18 cellular contexts compared by ENCODE assay signal in genomic region chr19:50520822-50521465, GRCh38. TPM values are rescaled to one million over a fixed set of nuclear protein-coding genes. Genes with fewer than 3 reads are reported as not detected.
DNase-seq lines count a peak whose midpoint lies in the region; ATAC-seq and TF ChIP-seq lines count a peak whose summit lies in the region.
"Had no signal": no experiment of that assay in that cellular context is flagged by ENCODE, and none has a peak within 500 bp of the region (broad histone marks: within the 10 kb centered on the region; RNA-seq: fewer than 3 reads in every experiment).

No MANE protein-coding gene starts in this region.

- H3K9me3 Mint-ChIP-seq in chondrocyte (ENCODE audit: low read depth), result no peaks in the 10 kb centered on the region
- no peaks in the 10 kb centered on the region for H3K9me3 Mint-ChIP-seq in activated CD4-positive, alpha-beta T cell treated with anti-CD3 and anti-CD28 coated beads for 36 hours (ENCODE audit: low read depth)
- H3K9me3 Mint-ChIP-seq in CD8-positive, alpha-beta T cell, result no peaks in the 10 kb centered on the region
- H3K9me3 Mint-ChIP-seq: CD4-positive, alpha-beta memory T cell had no signal

- no peaks in the 10 kb centered on the region for H3K4me1 Mint-ChIP-seq in chondrocyte (ENCODE audit: low read depth)
- no peaks in the 10 kb centered on the region for H3K4me1 Mint-ChIP-seq in activated CD4-positive, alpha-beta T cell treated with anti-CD3 and anti-CD28 coated beads for 36 hours
- H3K4me1 Mint-ChIP-seq in CD8-positive, alpha-beta T cell (ENCODE audit: low read depth), result no peaks in the 10 kb centered on the region
- H3K4me1 Mint-ChIP-seq: CD4-positive, alpha-beta memory T cell had no signal

- H3K9me3 ChIP-seq in osteoblast (ENCODE audit: low read depth, low read length) (no peaks in the 10 kb centered on the region), spleen (no peaks in the 10 kb centered on the region)
- no peaks in the 10 kb centered on the region for H3K9me3 ChIP-seq in CD8-positive, alpha-beta T cell (ENCODE audit: low read length)
- H3K9me3 ChIP-seq: Caco-2 had no signal

- no peaks in the 10 kb centered on the region for H3K36me3 ChIP-seq in osteoblast (ENCODE audit: insufficient read depth, low read length)
- no peaks in the 10 kb centered on the region for H3K36me3 ChIP-seq in spleen
- no peaks in the 10 kb centered on the region for H3K36me3 ChIP-seq in CD8-positive, alpha-beta T cell (ENCODE audit: insufficient read depth, low read length)

- H3K79me2 ChIP-seq in osteoblast (ENCODE audit: insufficient read depth, low read length), result no peaks in the 10 kb centered on the region

- no peak overlapping the region for H2AFZ ChIP-seq in osteoblast (ENCODE audit: low read length)
- H2AFZ ChIP-seq: GM23248 had no signal

- H4K20me1 ChIP-seq in osteoblast (ENCODE audit: insufficient read depth, low read length), result no peaks in the 10 kb centered on the region

- no peak overlapping the region for H3K4me3 ChIP-seq in osteoblast (ENCODE audit: insufficient read depth, low read length)
- H3K4me3 ChIP-seq in spleen, result no peak overlapping the region
- no peak overlapping the region for H3K4me3 ChIP-seq in CD8-positive, alpha-beta T cell (ENCODE audit: low read depth, low read length)
- H3K4me3 ChIP-seq: GM12878, GM23248 had no signal

- POLR2A ChIA-PET in activated CD4-positive, alpha-beta T cell treated with anti-CD3 and anti-CD28 coated beads for 36 hours (lab: Charles Lee), result no interaction called here
- POLR2A ChIA-PET in CD8-positive, alpha-beta T cell (lab: Charles Lee), result no interaction called here

- no peaks in the 10 kb centered on the region for H3K27me3 Mint-ChIP-seq in chondrocyte (ENCODE audit: low read depth)
- H3K27me3 Mint-ChIP-seq in activated CD4-positive, alpha-beta T cell treated with anti-CD3 and anti-CD28 coated beads for 36 hours, result peaks cover 4% of the 10 kb centered on the region
- H3K27me3 Mint-ChIP-seq in CD8-positive, alpha-beta T cell (ENCODE audit: low read depth), result peaks cover 2% of the 10 kb centered on the region
- H3K27me3 Mint-ChIP-seq: CD4-positive, alpha-beta memory T cell had no signal

- no peaks in the 10 kb centered on the region for H3K36me3 Mint-ChIP-seq in chondrocyte (ENCODE audit: low read depth)
- H3K36me3 Mint-ChIP-seq in activated CD4-positive, alpha-beta T cell treated with anti-CD3 and anti-CD28 coated beads for 36 hours (ENCODE audit: low read depth), result no peaks in the 10 kb centered on the region
- H3K36me3 Mint-ChIP-seq in CD8-positive, alpha-beta T cell, result no peaks in the 10 kb centered on the region
- H3K36me3 Mint-ChIP-seq: CD4-positive, alpha-beta memory T cell had no signal

- ATAC-seq in activated CD4-positive, alpha-beta T cell treated with anti-CD3 and anti-CD28 coated beads for 36 hours, result no peak
- no peak for ATAC-seq in CD8-positive, alpha-beta T cell
- ATAC-seq: GM12878 had no signal

- 89 to 94% (median 91%) methylated on average over 17 of the region's 17 CpGs for WGBS in spleen, 5 donors

- H3K27ac Mint-ChIP-seq in chondrocyte (ENCODE audit: unreplicated experiment), result no peak overlapping the region
- H3K27ac Mint-ChIP-seq in activated CD4-positive, alpha-beta T cell treated with anti-CD3 and anti-CD28 coated beads for 36 hours, result no peak overlapping the region
- H3K27ac Mint-ChIP-seq in CD8-positive, alpha-beta T cell, result no peak overlapping the region

- TF ChIP-seq CTCF in chondrocyte (IDR thresholded peaks at IDR 0.05) (no peak), osteoblast (IDR thresholded peaks at IDR 0.05; ENCODE audit: extremely low read depth, low read depth, low read length) (no peak), spleen (IDR thresholded peaks at IDR 0.05 in 8 of 11, conservative IDR thresholded peaks at IDR 0.05 in 3 of 11) (no peak)
- TF ChIP-seq CTCF in CD8-positive, alpha-beta T cell (IDR thresholded peaks at IDR 0.05), result no peak

- CTCF ChIA-PET in activated CD4-positive, alpha-beta T cell treated with anti-CD3 and anti-CD28 coated beads for 36 hours (lab: Charles Lee), result no interaction called here
- CTCF ChIA-PET in CD8-positive, alpha-beta T cell (lab: Charles Lee), result no interaction called here

- H3K4me1 ChIP-seq in osteoblast (ENCODE audit: insufficient read depth, low read length) (no peaks in the 10 kb centered on the region), spleen (no peaks in the 10 kb centered on the region)
- no peaks in the 10 kb centered on the region for H3K4me1 ChIP-seq in CD8-positive, alpha-beta T cell (ENCODE audit: insufficient read depth, low read length)
- H3K4me1 ChIP-seq: Caco-2 had no signal

- H3K27ac ChIP-seq in osteoblast (ENCODE audit: low read depth, low read length) (no peak overlapping the region), spleen (no peak overlapping the region), substantia nigra (ENCODE audit: low read depth, low read length, poor library complexity, severe bottlenecking) (no peak overlapping the region)
- no peak overlapping the region for H3K27ac ChIP-seq in CD8-positive, alpha-beta T cell (ENCODE audit: low read depth, low read length)
- H3K27ac ChIP-seq: GM23248 had no signal

- H3K4me2 ChIP-seq in osteoblast (ENCODE audit: insufficient read depth, low read length), result no peak overlapping the region

- no peaks in the 10 kb centered on the region for H3K27me3 ChIP-seq in osteoblast (ENCODE audit: insufficient read depth, low read length)
- peaks cover 0 to 39% (median 5%) of the 10 kb centered on the region in 7 donors for H3K27me3 ChIP-seq in spleen (replicated peaks in 1 of 7)
- H3K27me3 ChIP-seq in CD8-positive, alpha-beta T cell (ENCODE audit: insufficient read depth, low read length), result no peaks in the 10 kb centered on the region

- intact Hi-C loops in spleen (cut with DNase I; ENCODE audit: low total_unique reads), result no loop called here
- intact Hi-C loops in activated CD4-positive, alpha-beta T cell treated with anti-CD3 and anti-CD28 coated beads for 36 hours (cut with DNase I, micrococcal nuclease), result no loop called here
- intact Hi-C loops in CD8-positive, alpha-beta T cell (cut with DNase I, micrococcal nuclease), result no loop called here

- no peak for TF ChIP-seq POLR2A in spleen (IDR thresholded peaks at IDR 0.05)

- H3K4me3 Mint-ChIP-seq in chondrocyte (ENCODE audit: unreplicated experiment), result no peak overlapping the region
- H3K4me3 Mint-ChIP-seq in activated CD4-positive, alpha-beta T cell treated with anti-CD3 and anti-CD28 coated beads for 36 hours, result no peak overlapping the region
- no peak overlapping the region for H3K4me3 Mint-ChIP-seq in CD8-positive, alpha-beta T cell
- H3K4me3 Mint-ChIP-seq: CD4-positive, alpha-beta memory T cell had no signal

- DNase-seq in chondrocyte (ENCODE audit: low spot score) (peak; percentile 68), osteoblast (ENCODE audit: insufficient read length, low spot score, missing footprints) (peak; percentile 51), spleen (peak; percentile 25), substantia nigra (lab: John Stamatoyannopoulos, UW) (no peak)
- DNase-seq in activated CD4-positive, alpha-beta T cell treated with anti-CD3 and anti-CD28 coated beads for 36 hours, result no peak
- DNase-seq in CD8-positive, alpha-beta T cell, result no peak
- DNase-seq: Caco-2, DMS153, DND-41, GDM1, GM23248, H7, HCEC 1CT had no signal

RNA-seq across cellular contexts. Expression of gene ASPDH, which starts 7.2 kb away (rescaled TPM):
- total RNA-seq in chondrocyte (not detected in 3 replicates), osteoblast (not detected in 2 replicates), spleen (not detected)
- not detected for polyA plus RNA-seq in spleen
- total RNA-seq in activated CD4-positive, alpha-beta T cell treated with anti-CD3 and anti-CD28 coated beads for 36 hours, result not detected
- total RNA-seq in CD8-positive, alpha-beta T cell, result not detected
- total RNA-seq: A172; Caco-2; CD4-positive, alpha-beta memory T cell; GM12878; GM23248; H1; H7 had no signal
- polyA plus RNA-seq: BJ; CD4-positive, alpha-beta memory T cell; GM12878; GM23248; H1 had no signal

RNA-seq across cellular contexts. Expression of gene JOSD2, which starts 10.0 kb away (rescaled TPM):
- 42.5 to 44.7 TPM (median 43.1 TPM) in 3 replicates for total RNA-seq in chondrocyte
- 19.4 and 22.8 TPM in 2 replicates for total RNA-seq in osteoblast
- total RNA-seq in spleen, result 10 to 100 TPM; 21.4 to 32.1 (median 29.0) TPM
- polyA plus RNA-seq in spleen, result 10 to 100 TPM; 39.2 to 54.3 (median 42.4) TPM
- total RNA-seq in activated CD4-positive, alpha-beta T cell treated with anti-CD3 and anti-CD28 coated beads for 36 hours, result 10 to 100 TPM; 17.4 to 28.1 TPM
- 1 to 10 TPM; 8.8 to 9.9 TPM for total RNA-seq in CD8-positive, alpha-beta T cell

RNA-seq across cellular contexts. Expression of gene GARIN5A, which starts 44.3 kb away (rescaled TPM):
- total RNA-seq in chondrocyte (1.7 to 2.1 TPM (median 1.9 TPM) in 3 replicates), osteoblast (0.29 and 0.36 TPM in 2 replicates), spleen (under 1 TPM in 1 of 7 donors, not detected in 6; 0.61 TPM)
- 1 to 10 TPM in 1 of 3 donors, under 1 TPM in 2; 0.42 to 1.4 (median 0.48) TPM for polyA plus RNA-seq in spleen
- under 1 TPM; 0.48 to 0.58 TPM for total RNA-seq in activated CD4-positive, alpha-beta T cell treated with anti-CD3 and anti-CD28 coated beads for 36 hours
- under 1 TPM in 1 of 2 experiments, not detected in 1; 0.33 TPM for total RNA-seq in CD8-positive, alpha-beta T cell
- total RNA-seq: GM12878, GM23248 had no signal

RNA-seq across cellular contexts. Expression of gene EMC10, which starts 44.6 kb away (rescaled TPM):
- 132 to 144 TPM (median 144 TPM) in 3 replicates for total RNA-seq in chondrocyte
- total RNA-seq in osteoblast, result 47.1 and 56.5 TPM in 2 replicates
- total RNA-seq in spleen, result 10 to 100 TPM; 53.0 to 72.6 (median 62.5) TPM
- 10 to 100 TPM; 31.0 to 61.1 (median 50.5) TPM for polyA plus RNA-seq in spleen
- 10 to 100 TPM; 33.4 to 34.7 TPM for total RNA-seq in activated CD4-positive, alpha-beta T cell treated with anti-CD3 and anti-CD28 coated beads for 36 hours
- total RNA-seq in CD8-positive, alpha-beta T cell, result 100 to 1,000 TPM in 1 of 2 experiments, 10 to 100 TPM in 1; 96.7 to 104 TPM

RNA-seq across cellular contexts. Expression of gene LRRC4B, which starts 47.3 kb away (rescaled TPM):
- 0.31 to 1.2 TPM (median 0.52 TPM) in 3 replicates for total RNA-seq in chondrocyte
- total RNA-seq in osteoblast, result not detected in 2 replicates
- total RNA-seq in spleen, result 1 to 10 TPM in 4 of 7 donors, under 1 TPM in 3; 0.20 to 2.3 (median 1.0) TPM
- 1 to 10 TPM in 1 of 3 donors, under 1 TPM in 2; 0.30 to 1.0 (median 0.90) TPM for polyA plus RNA-seq in spleen
- not detected for total RNA-seq in activated CD4-positive, alpha-beta T cell treated with anti-CD3 and anti-CD28 coated beads for 36 hours
- total RNA-seq in CD8-positive, alpha-beta T cell, result not detected
- total RNA-seq: CD4-positive, alpha-beta memory T cell; GM12878; GM23248 had no signal
- polyA plus RNA-seq: GM23248 had no signal

Comparison
In these comparisons a context has a peak if more than half of its experiments do, and no peak if none do; other contexts are left out.
1. DNase-seq: peak in chondrocyte (single experiment), osteoblast (single experiment) and spleen (single experiment); none in substantia nigra (0 of 49), activated CD4-positive, alpha-beta T cell treated with anti-CD3 and anti-CD28 coated beads for 36 hours (single experiment) and CD8-positive, alpha-beta T cell (0 of 7).